In the genomic region with DNA sequence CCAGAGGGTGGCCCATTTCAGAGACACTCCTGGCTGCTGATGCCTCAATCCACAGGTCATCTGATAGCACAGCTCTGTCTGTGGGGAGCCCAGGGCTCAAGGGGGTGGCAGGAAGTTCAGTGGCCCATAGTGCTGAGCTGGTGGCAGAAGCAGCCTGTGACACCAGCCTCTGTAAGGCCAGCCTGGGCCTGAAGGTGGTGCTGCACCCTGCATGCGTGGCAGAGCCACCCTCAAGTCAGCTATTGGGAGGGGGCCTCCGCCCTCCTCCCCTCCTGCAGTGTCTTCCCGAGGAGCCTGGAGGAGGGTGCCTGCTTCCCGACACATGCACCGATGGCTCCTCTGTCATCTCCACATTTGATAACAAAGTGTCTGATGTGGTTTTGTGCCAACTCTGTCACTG, we compare ENCODE assay signal across 8 cellular contexts. TPM values are rescaled to one million over a fixed set of nuclear protein-coding genes. Genes with fewer than 3 reads are reported as not detected.
DNase-seq lines count a peak whose midpoint lies in the region; ATAC-seq and TF ChIP-seq lines count a peak whose summit lies in the region.

No MANE protein-coding gene starts in this region.

- POLR2A ChIA-PET in activated CD8-positive, alpha-beta T cell treated with anti-CD3 and anti-CD28 coated beads for 36 hours (lab: Charles Lee) = interaction anchor here (0.6 kb wide), 1 partner anchor 39 kb away, joined by 3 read pairs; no protein-coding TSS in a partner anchor

- H3K27me3 Mint-ChIP-seq in activated CD8-positive, alpha-beta T cell treated with anti-CD3 and anti-CD28 coated beads for 36 hours = no peaks in the 10 kb centered on the region

- peaks cover 29% of the 10 kb centered on the region for H3K4me1 Mint-ChIP-seq in activated CD8-positive, alpha-beta T cell treated with anti-CD3 and anti-CD28 coated beads for 36 hours (ENCODE audit: low read depth)

- H3K36me3 Mint-ChIP-seq in activated CD8-positive, alpha-beta T cell treated with anti-CD3 and anti-CD28 coated beads for 36 hours (ENCODE audit: low read depth) = no peaks in the 10 kb centered on the region

- TF ChIP-seq CTCF in GM12872 (IDR thresholded peaks at IDR 0.05; ENCODE audit: insufficient read depth, low read depth, low read length) = peak; percentile 98
- TF ChIP-seq CTCF in activated CD8-positive, alpha-beta T cell treated with anti-CD3 and anti-CD28 coated beads for 36 hours (IDR thresholded peaks at IDR 0.05) = peak; percentile 32

- H3K4me3 Mint-ChIP-seq in activated CD8-positive, alpha-beta T cell treated with anti-CD3 and anti-CD28 coated beads for 36 hours = no peak overlapping the region

- CTCF ChIA-PET in activated CD8-positive, alpha-beta T cell treated with anti-CD3 and anti-CD28 coated beads for 36 hours (lab: Charles Lee) = interaction anchor here (0.6 to 1.9 kb wide), 11 partner anchors 9 to 101 kb away, joined by 3 to 7 read pairs (median 3); no protein-coding TSS in a partner anchor

- H3K9me3 Mint-ChIP-seq in activated CD8-positive, alpha-beta T cell treated with anti-CD3 and anti-CD28 coated beads for 36 hours = no peaks in the 10 kb centered on the region

- DNase-seq in activated CD8-positive, alpha-beta T cell treated with anti-CD3 and anti-CD28 coated beads for 36 hours = peak; percentile 53
- peak; percentile 76 for DNase-seq in islet precursor cell
- no peak for DNase-seq in KG1 (lab: John Stamatoyannopoulos, UW)
- no peak for DNase-seq in NCI-H2081 treated with DMSO at 0.1 percent for 48 hours (lab: John Stamatoyannopoulos, UW)
- DNase-seq in DMS79 treated with DMSO at 0.1 percent for 48 hours (lab: John Stamatoyannopoulos, UW) = no peak

- ATAC-seq in GM19452 (IDR thresholded peaks at IDR 0.05; ENCODE audit: unreplicated experiment) (peak; percentile 73), HG03342 (IDR thresholded peaks at IDR 0.05; ENCODE audit: unreplicated experiment) (peak; percentile 61)
- peak; percentile 77 for ATAC-seq in activated CD8-positive, alpha-beta T cell treated with anti-CD3 and anti-CD28 coated beads for 36 hours

- intact Hi-C loops in activated CD8-positive, alpha-beta T cell treated with anti-CD3 and anti-CD28 coated beads for 36 hours (cut with micrococcal nuclease) = no loop called here

- H3K27ac Mint-ChIP-seq in activated CD8-positive, alpha-beta T cell treated with anti-CD3 and anti-CD28 coated beads for 36 hours = peak overlapping the region; percentile 63

RNA-seq across cellular contexts. Expression of a gene that starts 3.0 kb away (rescaled TPM):
- total RNA-seq in activated CD8-positive, alpha-beta T cell treated with anti-CD3 and anti-CD28 coated beads for 36 hours = not detected

RNA-seq across cellular contexts. Expression of a gene that starts 21.4 kb away (rescaled TPM):
- total RNA-seq in activated CD8-positive, alpha-beta T cell treated with anti-CD3 and anti-CD28 coated beads for 36 hours = 1 to 10 TPM; 5.7 to 5.9 TPM

RNA-seq across cellular contexts. Expression of a gene that starts 41.3 kb away (rescaled TPM):
- 10 to 100 TPM in 1 of 2 experiments, 1 to 10 TPM in 1; 7.1 to 10.2 TPM for total RNA-seq in activated CD8-positive, alpha-beta T cell treated with anti-CD3 and anti-CD28 coated beads for 36 hours

RNA-seq across cellular contexts. Expression of a gene that starts 59.7 kb away (rescaled TPM):
- 1 to 10 TPM; 1.3 to 2.1 TPM for total RNA-seq in activated CD8-positive, alpha-beta T cell treated with anti-CD3 and anti-CD28 coated beads for 36 hours

Comparison
In these comparisons a context has a peak if more than half of its experiments do, and no peak if none do; other contexts are left out.
1. DNase-seq: peak in activated CD8-positive, alpha-beta T cell treated with anti-CD3 and anti-CD28 coated beads for 36 hours (single experiment) and islet precursor cell (single experiment); none in KG1 (single experiment), NCI-H2081 treated with DMSO at 0.1 percent for 48 hours (single experiment) and DMS79 treated with DMSO at 0.1 percent for 48 hours (single experiment).
2. Peak in every context shown above with its lines, with median percentiles within 50 percentile points of each other: ATAC-seq.